Comparison of ENCODE assay signal across 10 cellular contexts in genomic region chr14:37593496-37594237, GRCh38. TPM values are rescaled to one million over a fixed set of nuclear protein-coding genes. Genes with fewer than 3 reads are reported as not detected.
DNase-seq lines count a peak whose midpoint lies in the region; ATAC-seq, FAIRE-seq and TF ChIP-seq lines count a peak whose summit lies in the region.
"Had no signal": no experiment of that assay in that cellular context is flagged by ENCODE, and none has a peak within 500 bp of the region (broad histone marks: within the 10 kb centered on the region; RNA-seq: fewer than 3 reads in every experiment).

No MANE protein-coding gene starts in this region.

- dilution Hi-C loops in keratinocyte (cut with MboI; ENCODE audit: extremely low pct_ligation_motif_present, low sequenced_read_pairs) = no loop called here

- CTCF ChIA-PET in activated CD8-positive, alpha-beta memory T cell treated with anti-CD3 and anti-CD28 coated beads, Interleukin-2, amount 10 ng/mL, durations not matched to agents 7 days and 5 days (lab: Charles Lee) = no interaction called here

- no peak for TF ChIP-seq CTCF in WERI-Rb-1 (IDR thresholded peaks at IDR 0.05; ENCODE audit: low read depth, low read length)
- no peak for TF ChIP-seq CTCF in keratinocyte (optimal IDR thresholded peaks at IDR 0.05 in 1 of 3, IDR thresholded peaks at IDR 0.05 in 1 of 3, conservative IDR thresholded peaks at IDR 0.05 in 1 of 3; ENCODE audit: extremely low read depth in 1 of 3, insufficient read depth in 2 of 3, low read length in 3 of 3)
- TF ChIP-seq CTCF in suprapubic skin (IDR thresholded peaks at IDR 0.05) = no peak

- peak overlapping the region; percentile 63 for H3K27ac Mint-ChIP-seq in activated CD8-positive, alpha-beta memory T cell treated with anti-CD3 and anti-CD28 coated beads, Interleukin-2, amount 10 ng/mL, durations not matched to agents 7 days and 5 days

- H3K79me2 ChIP-seq in keratinocyte (ENCODE audit: control insufficient read depth, insufficient read depth, low read length) = no peaks in the 10 kb centered on the region

- no peak for TF ChIP-seq POLR2A in suprapubic skin (IDR thresholded peaks at IDR 0.05)
- TF ChIP-seq POLR2A in GM12891 (IDR thresholded peaks at IDR 0.05; ENCODE audit: low read depth, low read length) = no peak

- peaks cover 89% of the 10 kb centered on the region for H3K27me3 ChIP-seq in WERI-Rb-1 (ENCODE audit: insufficient read depth, low read depth, severe bottlenecking)
- H3K27me3 ChIP-seq in keratinocyte (ENCODE audit: control insufficient read depth, extremely low read depth, insufficient read depth, low read length) = peaks cover 70% of the 10 kb centered on the region
- peaks cover 96% of the 10 kb centered on the region for H3K27me3 ChIP-seq in suprapubic skin

- H3K9me1 ChIP-seq in keratinocyte (ENCODE audit: control insufficient read depth, extremely low read depth, insufficient read depth, low read length) = no peaks in the 10 kb centered on the region

- no peak for ATAC-seq in activated CD8-positive, alpha-beta memory T cell treated with anti-CD3 and anti-CD28 coated beads, Interleukin-2, amount 10 ng/mL, durations not matched to agents 7 days and 5 days

- H3K4me3 Mint-ChIP-seq in activated CD8-positive, alpha-beta memory T cell treated with anti-CD3 and anti-CD28 coated beads, Interleukin-2, amount 10 ng/mL, durations not matched to agents 7 days and 5 days = no peak overlapping the region

- peak overlapping the region; percentile 91 for H3K4me2 ChIP-seq in keratinocyte (ENCODE audit: control insufficient read depth, extremely low read depth, insufficient read depth, low read depth, low read length)

- 20% methylated on average over 14 of the region's 14 CpGs for WGBS in suprapubic skin

- peak overlapping the region; percentile 43 for H3K4me3 ChIP-seq in WERI-Rb-1 (ENCODE audit: low read depth, low read length)
- peak overlapping the region in 2 of 3 experiments; percentile 57 to 64 for H3K4me3 ChIP-seq in keratinocyte (ENCODE audit: control insufficient read depth in 2 of 3, extremely low read depth in 1 of 3, insufficient read depth in 2 of 3, low read depth in 1 of 3, low read length in 3 of 3)
- H3K4me3 ChIP-seq in suprapubic skin = peak overlapping the region; percentile 52

- peaks cover 5% of the 10 kb centered on the region for H3K4me1 ChIP-seq in keratinocyte (ENCODE audit: control insufficient read depth, extremely low read depth, insufficient read depth, low read length)
- H3K4me1 ChIP-seq in suprapubic skin = peaks cover 47% of the 10 kb centered on the region

- H3K36me3 ChIP-seq in WERI-Rb-1 = no peaks in the 10 kb centered on the region; the same call in 1 of the 2 replicates
- H3K36me3 ChIP-seq in keratinocyte (ENCODE audit: control insufficient read depth in 2 of 2, extremely low read depth in 1 of 2, insufficient read depth in 2 of 2, low read length in 2 of 2) = no peaks in the 10 kb centered on the region
- H3K36me3 ChIP-seq in suprapubic skin = no peaks in the 10 kb centered on the region

- H3K27me3 Mint-ChIP-seq in activated CD8-positive, alpha-beta memory T cell treated with anti-CD3 and anti-CD28 coated beads, Interleukin-2, amount 10 ng/mL, durations not matched to agents 7 days and 5 days = peaks cover 84% of the 10 kb centered on the region

- H3K9ac ChIP-seq in keratinocyte (ENCODE audit: control insufficient read depth, extremely low read depth, insufficient read depth, low read length) = no peak overlapping the region

- H3K4me1 Mint-ChIP-seq in activated CD8-positive, alpha-beta memory T cell treated with anti-CD3 and anti-CD28 coated beads, Interleukin-2, amount 10 ng/mL, durations not matched to agents 7 days and 5 days = peaks cover 9% of the 10 kb centered on the region

- no peak for TF ChIP-seq EP300 in suprapubic skin (IDR thresholded peaks at IDR 0.05)

- no peak overlapping the region for H2AFZ ChIP-seq in keratinocyte (ENCODE audit: control insufficient read depth, low read length)

- H3K27ac ChIP-seq in WERI-Rb-1 = no peak overlapping the region
- H3K27ac ChIP-seq in keratinocyte (ENCODE audit: control insufficient read depth, insufficient read depth, low read length) = no peak overlapping the region
- H3K27ac ChIP-seq in suprapubic skin = no peak overlapping the region
- H3K27ac ChIP-seq: dorsolateral prefrontal cortex had no signal

- FAIRE-seq in keratinocyte (lab: Jason Lieb, UNC) (no peak), GM12891 (lab: Jason Lieb, UNC) (no peak)

- H3K9me3 ChIP-seq in WERI-Rb-1 (ENCODE audit: severe bottlenecking) = peaks cover 6% of the 10 kb centered on the region
- H3K9me3 ChIP-seq in keratinocyte (ENCODE audit: control insufficient read depth, low read depth, low read length) = no peaks in the 10 kb centered on the region
- no peaks in the 10 kb centered on the region for H3K9me3 ChIP-seq in suprapubic skin

- DNase-seq in activated CD8-positive, alpha-beta memory T cell treated with anti-CD3 and anti-CD28 coated beads, Interleukin-2, amount 10 ng/mL, durations not matched to agents 7 days and 5 days = no peak
- no peak for DNase-seq in activated CD8-positive, alpha-beta memory T cell treated with anti-CD3 and anti-CD28 coated beads, Interleukin-2, amount 50 U/mL, for 4 hours
- DNase-seq in WERI-Rb-1 (no peak), keratinocyte (ENCODE audit: low read depth, low spot score) (no peak), suprapubic skin (ENCODE audit: low spot score in 2 of 2) (no peak), GM12891 (ENCODE audit: insufficient read length, low spot score) (no peak), dedifferentiated amniotic fluid mesenchymal stem cell (ENCODE audit: extremely low spot score) (no peak)
- DNase-seq in activated effector memory CD4-positive, alpha-beta T cell treated with anti-CD3 and anti-CD28 coated beads, Interleukin-2, amount 50 U/mL, for 16 hours = no peak
- DNase-seq: dorsolateral prefrontal cortex had no signal

- H3K36me3 Mint-ChIP-seq in activated CD8-positive, alpha-beta memory T cell treated with anti-CD3 and anti-CD28 coated beads, Interleukin-2, amount 10 ng/mL, durations not matched to agents 7 days and 5 days = peaks cover 10% of the 10 kb centered on the region

- peaks cover 6% of the 10 kb centered on the region for H4K20me1 ChIP-seq in keratinocyte (ENCODE audit: control insufficient read depth, extremely low read depth, insufficient read depth, low read length)

- peaks cover 2% of the 10 kb centered on the region for H3K9me3 Mint-ChIP-seq in activated CD8-positive, alpha-beta memory T cell treated with anti-CD3 and anti-CD28 coated beads, Interleukin-2, amount 10 ng/mL, durations not matched to agents 7 days and 5 days (ENCODE audit: low read depth)

TF ChIP-seq in GM12891, 5 proteins besides CTCF, POLR2A, EP300 and RAD21:
- no peak for TF ChIP-seq PAX5 (IDR thresholded peaks at IDR 0.05; ENCODE audit: insufficient read depth, low read length, severe bottlenecking)
- TF ChIP-seq TAF1 (IDR thresholded peaks at IDR 0.05; ENCODE audit: low read depth, low read length) = no peak
- TF ChIP-seq POLR2AphosphoS5 (IDR thresholded peaks at IDR 0.05; ENCODE audit: low read depth, low read length) = no peak
- no peak for TF ChIP-seq POU2F2 (IDR thresholded peaks at IDR 0.05; ENCODE audit: low read depth, low read length)
- no peak for TF ChIP-seq SPI1 (IDR thresholded peaks at IDR 0.05; ENCODE audit: low read depth, low read length)

RNA-seq across cellular contexts. Expression of gene FOXA1, which starts 1.4 kb away (rescaled TPM):
- total RNA-seq in activated CD8-positive, alpha-beta memory T cell treated with anti-CD3 and anti-CD28 coated beads, Interleukin-2, amount 10 ng/mL, durations not matched to agents 7 days and 5 days = not detected
- 0.09 to 0.85 TPM (median 0.45 TPM) in 3 replicates for polyA plus RNA-seq in keratinocyte
- polyA plus RNA-seq in keratinocyte (2011; ENCODE audit: low read depth) = 0.77 TPM
- 0.27 and 0.36 TPM in 2 replicates for polyA plus RNA-seq in keratinocyte (2011; cell fraction: cytosol; rRNA removed)
- 2.0 and 2.4 TPM in 2 replicates for polyA plus RNA-seq in keratinocyte (2011; cell fraction: nucleus; rRNA removed)
- polyA plus RNA-seq in keratinocyte (2012; ENCODE audit: low replicate concordance) = 0.14 and 0.41 TPM in 2 replicates
- polyA minus RNA-seq in keratinocyte = 0.39 to 0.83 TPM (median 0.46 TPM) in 3 replicates
- polyA minus RNA-seq in keratinocyte (2011; cell fraction: cytosol; rRNA and poly(A)+ RNA removed) = not detected
- polyA minus RNA-seq in keratinocyte (2011; cell fraction: nucleus; rRNA and poly(A)+ RNA removed) = 2.4 and 3.1 TPM in 2 replicates
- total RNA-seq in suprapubic skin = 10 to 100 TPM in 2 of 4 donors, 1 to 10 TPM in 2; 4.8 to 14.4 (median 8.3) TPM
- 0.04 TPM for polyA plus RNA-seq in GM12891 (2012; ENCODE audit: low read depth, missing spikeins)
- total RNA-seq: dorsolateral prefrontal cortex had no signal

RNA-seq across cellular contexts. Expression of gene TTC6, which starts 1.8 kb away (rescaled TPM):
- total RNA-seq in activated CD8-positive, alpha-beta memory T cell treated with anti-CD3 and anti-CD28 coated beads, Interleukin-2, amount 10 ng/mL, durations not matched to agents 7 days and 5 days = not detected
- not detected in 3 replicates for polyA plus RNA-seq in keratinocyte
- polyA plus RNA-seq in keratinocyte (2011; ENCODE audit: low read depth) = not detected
- polyA plus RNA-seq in keratinocyte (2011; cell fraction: cytosol; rRNA removed) = not detected in 2 replicates
- 0.01 and 0.32 TPM in 2 replicates for polyA plus RNA-seq in keratinocyte (2011; cell fraction: nucleus; rRNA removed)
- not detected in 2 replicates for polyA plus RNA-seq in keratinocyte (2012; ENCODE audit: low replicate concordance)
- not detected in 3 replicates for polyA minus RNA-seq in keratinocyte
- not detected for polyA minus RNA-seq in keratinocyte (2011; cell fraction: cytosol; rRNA and poly(A)+ RNA removed)
- polyA minus RNA-seq in keratinocyte (2011; cell fraction: nucleus; rRNA and poly(A)+ RNA removed) = not detected in 2 replicates
- 1 to 10 TPM in 2 of 4 donors, under 1 TPM in 2; 0.18 to 9.5 (median 1.1) TPM for total RNA-seq in suprapubic skin
- polyA plus RNA-seq in GM12891 (2012; ENCODE audit: low read depth, missing spikeins) = not detected
- total RNA-seq: mononuclear cell had no signal

Comparison
In these comparisons a context has a peak if more than half of its experiments do, and no peak if none do; other contexts are left out.
1. RNA of gene FOXA1, which starts 1.4 kb away (total RNA-seq): 4.8 to 14.4 TPM in suprapubic skin; not detected in activated CD8-positive, alpha-beta memory T cell treated with anti-CD3 and anti-CD28 coated beads, Interleukin-2, amount 10 ng/mL, durations not matched to agents 7 days and 5 days; every median in the first group is over 4 times any median in the second.
2. Peak in every context shown above with its lines, with median percentiles within 50 percentile points of each other: H3K4me3 ChIP-seq.